ENCODE assay signal across 2 cellular contexts in the genomic region with DNA sequence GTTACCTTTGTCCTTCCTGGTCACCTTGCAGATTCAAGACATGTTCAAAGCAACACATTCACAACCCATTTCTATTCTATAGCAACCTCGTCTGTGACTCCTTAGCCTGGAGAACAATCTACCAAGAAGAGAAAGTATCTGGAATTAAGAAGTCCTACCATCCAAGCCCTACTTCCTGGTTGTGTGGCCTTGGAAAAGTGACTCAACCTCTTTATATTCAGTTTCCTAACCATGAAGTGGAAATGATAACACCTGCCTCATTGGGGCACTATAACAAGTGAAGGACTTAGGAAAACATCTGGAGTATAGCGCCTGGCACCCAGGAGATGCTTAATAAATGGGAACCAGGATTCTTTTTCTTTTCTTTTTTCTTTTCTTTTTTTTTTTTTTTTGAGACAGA.
TF ChIP-seq lines count a peak whose summit lies in the region.

No MANE protein-coding gene starts in this region.

TF ChIP-seq in HepG2, 621 proteins besides CTCF, POLR2A, EP300 and RAD21:
- TF ChIP-seq, protein P1, sequence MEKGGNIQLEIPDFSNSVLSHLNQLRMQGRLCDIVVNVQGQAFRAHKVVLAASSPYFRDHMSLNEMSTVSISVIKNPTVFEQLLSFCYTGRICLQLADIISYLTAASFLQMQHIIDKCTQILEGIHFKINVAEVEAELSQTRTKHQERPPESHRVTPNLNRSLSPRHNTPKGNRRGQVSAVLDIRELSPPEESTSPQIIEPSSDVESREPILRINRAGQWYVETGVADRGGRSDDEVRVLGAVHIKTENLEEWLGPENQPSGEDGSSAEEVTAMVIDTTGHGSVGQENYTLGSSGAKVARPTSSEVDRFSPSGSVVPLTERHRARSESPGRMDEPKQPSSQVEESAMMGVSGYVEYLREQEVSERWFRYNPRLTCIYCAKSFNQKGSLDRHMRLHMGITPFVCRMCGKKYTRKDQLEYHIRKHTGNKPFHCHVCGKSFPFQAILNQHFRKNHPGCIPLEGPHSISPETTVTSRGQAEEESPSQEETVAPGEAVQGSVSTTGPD (CRISPR knock-in tag; IDR thresholded peaks at IDR 0.05), result no peak
- TF ChIP-seq RBAK (CRISPR knock-in tag; IDR thresholded peaks at IDR 0.05), result no peak
- no peak for TF ChIP-seq SAFB2 (CRISPR knock-in tag; IDR thresholded peaks at IDR 0.05; ENCODE audit: borderline replicate concordance, low read depth)
- TF ChIP-seq ZBTB14 (CRISPR knock-in tag; IDR thresholded peaks at IDR 0.05), result no peak
- TF ChIP-seq CREB1 (IDR thresholded peaks at IDR 0.05), result no peak
- peak; percentile 22; the same call in 1 of the 2 replicates for TF ChIP-seq CREB1 (CRISPR knock-in tag; IDR thresholded peaks at IDR 0.05)
- no peak for TF ChIP-seq MAFK (conservative IDR thresholded peaks at IDR 0.05 in 1 of 2, IDR thresholded peaks at IDR 0.05 in 1 of 2; ENCODE audit: low read length in 2 of 2)
TF ChIP-seq in HepG2: peak in this region for 1.

TF ChIP-seq in SK-N-SH treated with all-trans-retinoic acid at 6 μM for 48 hours, 23 proteins besides CTCF, POLR2A, EP300 and RAD21 (continued from another document):
- TF ChIP-seq ISL1 (CRISPR knock-in tag; IDR thresholded peaks at IDR 0.05), result no peak
- no peak for TF ChIP-seq BACH2 (CRISPR knock-in tag; IDR thresholded peaks at IDR 0.05; ENCODE audit: borderline replicate concordance)
- TF ChIP-seq SNAI2 (CRISPR knock-in tag; IDR thresholded peaks at IDR 0.05), result no peak
- no peak for TF ChIP-seq ARNTL (CRISPR knock-in tag; IDR thresholded peaks at IDR 0.05; ENCODE audit: borderline replicate concordance, low read depth)
- TF ChIP-seq TCF4 (CRISPR knock-in tag; IDR thresholded peaks at IDR 0.05; ENCODE audit: borderline replicate concordance), result no peak
- no peak for TF ChIP-seq OSR1 (CRISPR knock-in tag; IDR thresholded peaks at IDR 0.05)
- no peak for TF ChIP-seq TOX (CRISPR knock-in tag; IDR thresholded peaks at IDR 0.05; ENCODE audit: borderline replicate concordance)
- no peak for TF ChIP-seq CSRNP3 (CRISPR knock-in tag; IDR thresholded peaks at IDR 0.05)
- no peak for TF ChIP-seq ZNF565 (CRISPR knock-in tag; conservative IDR thresholded peaks at IDR 0.05; ENCODE audit: low read depth)
- TF ChIP-seq ESRRG (CRISPR knock-in tag; IDR thresholded peaks at IDR 0.05), result no peak
- TF ChIP-seq ZC3H10 (CRISPR knock-in tag; IDR thresholded peaks at IDR 0.05), result no peak
- no peak for TF ChIP-seq ZNF8 (CRISPR knock-in tag; IDR thresholded peaks at IDR 0.05)
- TF ChIP-seq ZNF70 (CRISPR knock-in tag; IDR thresholded peaks at IDR 0.05), result no peak
- TF ChIP-seq, protein P2, sequence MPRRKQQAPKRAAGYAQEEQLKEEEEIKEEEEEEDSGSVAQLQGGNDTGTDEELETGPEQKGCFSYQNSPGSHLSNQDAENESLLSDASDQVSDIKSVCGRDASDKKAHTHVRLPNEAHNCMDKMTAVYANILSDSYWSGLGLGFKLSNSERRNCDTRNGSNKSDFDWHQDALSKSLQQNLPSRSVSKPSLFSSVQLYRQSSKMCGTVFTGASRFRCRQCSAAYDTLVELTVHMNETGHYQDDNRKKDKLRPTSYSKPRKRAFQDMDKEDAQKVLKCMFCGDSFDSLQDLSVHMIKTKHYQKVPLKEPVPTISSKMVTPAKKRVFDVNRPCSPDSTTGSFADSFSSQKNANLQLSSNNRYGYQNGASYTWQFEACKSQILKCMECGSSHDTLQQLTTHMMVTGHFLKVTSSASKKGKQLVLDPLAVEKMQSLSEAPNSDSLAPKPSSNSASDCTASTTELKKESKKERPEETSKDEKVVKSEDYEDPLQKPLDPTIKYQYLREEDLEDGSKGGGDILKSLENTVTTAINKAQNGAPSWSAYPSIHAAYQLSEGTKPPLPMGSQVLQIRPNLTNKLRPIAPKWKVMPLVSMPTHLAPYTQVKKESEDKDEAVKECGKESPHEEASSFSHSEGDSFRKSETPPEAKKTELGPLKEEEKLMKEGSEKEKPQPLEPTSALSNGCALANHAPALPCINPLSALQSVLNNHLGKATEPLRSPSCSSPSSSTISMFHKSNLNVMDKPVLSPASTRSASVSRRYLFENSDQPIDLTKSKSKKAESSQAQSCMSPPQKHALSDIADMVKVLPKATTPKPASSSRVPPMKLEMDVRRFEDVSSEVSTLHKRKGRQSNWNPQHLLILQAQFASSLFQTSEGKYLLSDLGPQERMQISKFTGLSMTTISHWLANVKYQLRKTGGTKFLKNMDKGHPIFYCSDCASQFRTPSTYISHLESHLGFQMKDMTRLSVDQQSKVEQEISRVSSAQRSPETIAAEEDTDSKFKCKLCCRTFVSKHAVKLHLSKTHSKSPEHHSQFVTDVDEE (CRISPR knock-in tag; IDR thresholded peaks at IDR 0.05), result no peak
